ENCODE assay signal across 8 cellular contexts in genomic region chr22:30253205-30253852, GRCh38.
DNase-seq lines count a peak whose midpoint lies in the region; ATAC-seq and TF ChIP-seq lines count a peak whose summit lies in the region.

No MANE protein-coding gene starts in this region.

- no peaks in the 10 kb centered on the region for H3K27me3 ChIP-seq in muscle layer of duodenum (ENCODE audit: low read depth, low read length)
- H3K27me3 ChIP-seq in HAP-1 (ENCODE audit: low read depth), result no peaks in the 10 kb centered on the region

- H3K4me3 ChIP-seq in cardiac fibroblast (replicated peaks in 1 of 2; ENCODE audit: low read depth in 2 of 2, low read length in 2 of 2) (no peak overlapping the region), muscle layer of duodenum (ENCODE audit: low read depth in 1 of 2, low read length in 2 of 2) (no peak overlapping the region), HAP-1 (no peak overlapping the region)

- in situ Hi-C loops in HAP-1 (cut with MboI; ENCODE audit: low sequenced_read_pairs), result no loop called here

- H3K36me3 ChIP-seq in muscle layer of duodenum (ENCODE audit: control insufficient read depth in 1 of 2, insufficient read depth in 2 of 2, low read length in 2 of 2) (no peaks in the 10 kb centered on the region), HAP-1 (replicated peaks) (no peaks in the 10 kb centered on the region)

- no peaks in the 10 kb centered on the region for H3K9me3 ChIP-seq in muscle layer of duodenum (ENCODE audit: control insufficient read depth in 1 of 2, low read length in 2 of 2)
- no peaks in the 10 kb centered on the region for H3K9me3 ChIP-seq in HAP-1

- TF ChIP-seq CTCF in cardiac fibroblast (IDR thresholded peaks at IDR 0.05; ENCODE audit: low read depth, low read length), result no peak

- DNase-seq in AG08396 (ENCODE audit: low spot score) (peak; percentile 77), NCI-H1694 (lab: John Stamatoyannopoulos, UW) (peak; percentile 67), cardiac fibroblast (ENCODE audit: low read depth in 2 of 2) (peak; percentile 54 to 66), inferior parietal cortex (ENCODE audit: extremely low spot score) (no peak), HAP-1 (ENCODE audit: low spot score in 2 of 2) (no peak)

- H3K27ac ChIP-seq in muscle layer of duodenum (ENCODE audit: low read length), result peak overlapping the region; percentile 19

- H3K4me1 ChIP-seq in muscle layer of duodenum (ENCODE audit: control insufficient read depth in 1 of 2, insufficient read depth in 2 of 2, low read length in 2 of 2), result peaks cover 9 to 16% of the 10 kb centered on the region in 2 donors
- H3K4me1 ChIP-seq in HAP-1, result peaks cover 7% of the 10 kb centered on the region; the same call in 1 of the 2 replicates

- ATAC-seq in GM19324 (IDR thresholded peaks at IDR 0.05; ENCODE audit: low FRiP score, unreplicated experiment) (no peak), GM19455 (IDR thresholded peaks at IDR 0.05; ENCODE audit: unreplicated experiment) (no peak)

Comparison
In these comparisons a context has a peak if more than half of its experiments do, and no peak if none do; other contexts are left out.
1. DNase-seq: peak in AG08396 (single experiment), NCI-H1694 (single experiment) and cardiac fibroblast (2 of 2); none in inferior parietal cortex (single experiment) and HAP-1 (0 of 2).